In genomic region chr2:224175010-224175409, GRCh38 we compare ENCODE assay signal across 23 cellular contexts.
"Had no signal": no experiment of that assay in that cellular context is flagged by ENCODE, and none has a peak within 500 bp of the region (broad histone marks: within the 10 kb centered on the region; RNA-seq: fewer than 3 reads in every experiment).

No MANE protein-coding gene starts in this region.

- DNase-seq: activated CD4-positive, alpha-beta T cell treated with anti-CD3 and anti-CD28 coated beads for 1 hour; activated CD4-positive, alpha-beta T cell treated with anti-CD3 and anti-CD28 coated beads, Interleukin-2, amount 50 U/mL, for 1 hour; activated naive CD4-positive, alpha-beta T cell treated with Interleukin-2 at 50 U/mL for 16 hours; activated naive CD8-positive, alpha-beta T cell treated with anti-CD3 and anti-CD28 coated beads for 36 hours; activated T-cell treated with anti-CD3 and anti-CD28 coated beads, Interleukin-2, amount 50 U/mL, for 24 hours; central memory CD4-positive, alpha-beta T cell; effector memory CD4-positive, alpha-beta T cell; foreskin melanocyte; immature natural killer cell; left ventricle myocardium inferior; naive thymus-derived CD8-positive, alpha-beta T cell; ovary; stimulated activated CD4-positive, alpha-beta T cell treated with anti-CD3 and anti-CD28 coated beads, Interleukin-1b, Interleukin-23, amount 100 ng/mL, for 48 hours; substantia nigra had no signal

- H3K27ac ChIP-seq: hepatocyte, left ventricle myocardium inferior, neutrophil, ovary, prostate gland, tibial nerve had no signal

- H3K9me3 ChIP-seq: left ventricle myocardium inferior, neutrophil, ovary, prostate gland, tibial nerve had no signal

- H3K27me3 ChIP-seq: hepatocyte, neutrophil, ovary, tibial nerve had no signal

- ATAC-seq: esophagus mucosa; naive thymus-derived CD8-positive, alpha-beta T cell had no signal

- FAIRE-seq: astrocyte had no signal

- H3K9me3 Mint-ChIP-seq: activated naive CD8-positive, alpha-beta T cell treated with anti-CD3 and anti-CD28 coated beads for 36 hours; activated T-cell treated with anti-CD3 and anti-CD28 coated beads, Interleukin-2, amount 50 U/mL, for 24 hours; activated T-helper 2 cell treated with anti-CD3 and anti-CD28 coated beads, Interferon-gamma antibody, Interleukin-2, Interleukin-4, amounts not matched to agents 10 μg/mL and 5 μg/mL and 100 μg/mL, durations not matched to agents 14 hours and 24 hours and 36 hours; immature natural killer cell; mesothelial cell of epicardium; stimulated activated naive CD8-positive, alpha-beta T cell treated with anti-CD3 and anti-CD28 coated beads, Interleukin-15, Interleukin-2, amounts not matched to agents 100 ng/mL and 50 ng/mL, for 24 hours had no signal

- H3K4me2 ChIP-seq: hepatocyte had no signal

- H3K79me2 ChIP-seq: hepatocyte had no signal

- H3K27ac Mint-ChIP-seq: activated naive CD8-positive, alpha-beta T cell treated with anti-CD3 and anti-CD28 coated beads for 36 hours; activated T-cell treated with anti-CD3 and anti-CD28 coated beads, Interleukin-2, amount 50 U/mL, for 24 hours; activated T-helper 2 cell treated with anti-CD3 and anti-CD28 coated beads, Interferon-gamma antibody, Interleukin-2, Interleukin-4, amounts not matched to agents 10 μg/mL and 5 μg/mL and 100 μg/mL, durations not matched to agents 14 hours and 24 hours and 36 hours; immature natural killer cell; mesothelial cell of epicardium; naive thymus-derived CD8-positive, alpha-beta T cell; stimulated activated naive CD8-positive, alpha-beta T cell treated with anti-CD3 and anti-CD28 coated beads, Interleukin-15, Interleukin-2, amounts not matched to agents 100 ng/mL and 50 ng/mL, for 24 hours had no signal

- H3K4me3 Mint-ChIP-seq: activated naive CD8-positive, alpha-beta T cell treated with anti-CD3 and anti-CD28 coated beads for 36 hours; activated T-cell treated with anti-CD3 and anti-CD28 coated beads, Interleukin-2, amount 50 U/mL, for 24 hours; immature natural killer cell; mesothelial cell of epicardium; naive thymus-derived CD8-positive, alpha-beta T cell; stimulated activated naive CD8-positive, alpha-beta T cell treated with anti-CD3 and anti-CD28 coated beads, Interleukin-15, Interleukin-2, amounts not matched to agents 100 ng/mL and 50 ng/mL, for 24 hours had no signal

- H3K36me3 ChIP-seq: left ventricle myocardium inferior, neutrophil, ovary, prostate gland, tibial nerve had no signal

- H3K4me3 ChIP-seq: hepatocyte, left ventricle myocardium inferior, ovary, prostate gland, tibial nerve had no signal

- H3K4me1 ChIP-seq: left ventricle myocardium inferior, prostate gland, tibial nerve had no signal

- H3K4me1 Mint-ChIP-seq: activated naive CD8-positive, alpha-beta T cell treated with anti-CD3 and anti-CD28 coated beads for 36 hours; immature natural killer cell; naive thymus-derived CD8-positive, alpha-beta T cell had no signal

- H3K36me3 Mint-ChIP-seq: activated naive CD8-positive, alpha-beta T cell treated with anti-CD3 and anti-CD28 coated beads for 36 hours; immature natural killer cell; mesothelial cell of epicardium; naive thymus-derived CD8-positive, alpha-beta T cell had no signal

- H2AFZ ChIP-seq: hepatocyte had no signal
